19 cellular contexts compared by ENCODE assay signal in genomic region chr22:17827466-17827865, GRCh38. TPM values are rescaled to one million over a fixed set of nuclear protein-coding genes. Genes with fewer than 3 reads are reported as not detected.
A peak's percentile ranks its signal among the peaks of the same experiment; 100 is the strongest.
DNase-seq lines count a peak whose midpoint lies in the region; ATAC-seq and TF ChIP-seq lines count a peak whose summit lies in the region.
"Had no signal": no experiment of that assay in that cellular context is flagged by ENCODE, and none has a peak within 500 bp of the region (broad histone marks: within the 10 kb centered on the region; RNA-seq: fewer than 3 reads in every experiment).

No MANE protein-coding gene starts in this region.

- H3K27ac ChIP-seq in KOPT-K1 (ENCODE audit: low read depth, low read length, poor library complexity, severe bottlenecking): peak overlapping the region; percentile 42
- H3K27ac ChIP-seq: GM23248 had no signal

- H3K9me3 ChIP-seq in KOPT-K1 (ENCODE audit: insufficient read depth, low read length, poor library complexity, severe bottlenecking): no peaks in the 10 kb centered on the region
- H3K9me3 ChIP-seq: BE2C, HAP-1 had no signal

- no peaks in the 10 kb centered on the region for H3K36me3 ChIP-seq in KOPT-K1 (ENCODE audit: insufficient read depth, low read length)

- peaks cover 22% of the 10 kb centered on the region for H3K4me1 Mint-ChIP-seq in nephron progenitor cell

- peaks cover 6% of the 10 kb centered on the region for H3K36me3 Mint-ChIP-seq in nephron progenitor cell (ENCODE audit: low read depth)

- no peak overlapping the region for H3K4me3 Mint-ChIP-seq in nephron progenitor cell
- H3K4me3 Mint-ChIP-seq: CD4-positive, CD25-positive, alpha-beta regulatory T cell; IgD-negative memory B cell had no signal

- H3K9me3 Mint-ChIP-seq in nephron progenitor cell: no peaks in the 10 kb centered on the region
- H3K9me3 Mint-ChIP-seq: CD4-positive, CD25-positive, alpha-beta regulatory T cell; IgD-negative memory B cell had no signal

- H3K27ac Mint-ChIP-seq in nephron progenitor cell: peak overlapping the region; percentile 62
- H3K27ac Mint-ChIP-seq: CD4-positive, CD25-positive, alpha-beta regulatory T cell had no signal

- no peaks in the 10 kb centered on the region for H3K27me3 Mint-ChIP-seq in nephron progenitor cell (ENCODE audit: low read depth, poor library complexity)
- H3K27me3 Mint-ChIP-seq: CD4-positive, CD25-positive, alpha-beta regulatory T cell; IgD-negative memory B cell had no signal

- DNase-seq in dermis blood vessel endothelial cell (peak; percentile 54), nephron progenitor cell (no peak), NCI-H82 (lab: John Stamatoyannopoulos, UW) (no peak), cerebellar nuclear complex (lab: John Stamatoyannopoulos, UW) (no peak), islet precursor cell (no peak)
- DNase-seq: ACHN; BE2C; C1 segment of cervical spinal cord; CD4-positive, CD25-positive, alpha-beta regulatory T cell; DMS153; DMS79; GF-D8; GM23248 had no signal

- TF ChIP-seq CTCF in nephron progenitor cell (IDR thresholded peaks at IDR 0.05): no peak

- no peak for ATAC-seq in GM18867 (IDR thresholded peaks at IDR 0.05; ENCODE audit: unreplicated experiment)
- ATAC-seq: HepG2 had no signal

TF ChIP-seq in PFSK-1, 5 proteins besides CTCF, POLR2A, EP300 and RAD21:
- TF ChIP-seq, protein P1, sequence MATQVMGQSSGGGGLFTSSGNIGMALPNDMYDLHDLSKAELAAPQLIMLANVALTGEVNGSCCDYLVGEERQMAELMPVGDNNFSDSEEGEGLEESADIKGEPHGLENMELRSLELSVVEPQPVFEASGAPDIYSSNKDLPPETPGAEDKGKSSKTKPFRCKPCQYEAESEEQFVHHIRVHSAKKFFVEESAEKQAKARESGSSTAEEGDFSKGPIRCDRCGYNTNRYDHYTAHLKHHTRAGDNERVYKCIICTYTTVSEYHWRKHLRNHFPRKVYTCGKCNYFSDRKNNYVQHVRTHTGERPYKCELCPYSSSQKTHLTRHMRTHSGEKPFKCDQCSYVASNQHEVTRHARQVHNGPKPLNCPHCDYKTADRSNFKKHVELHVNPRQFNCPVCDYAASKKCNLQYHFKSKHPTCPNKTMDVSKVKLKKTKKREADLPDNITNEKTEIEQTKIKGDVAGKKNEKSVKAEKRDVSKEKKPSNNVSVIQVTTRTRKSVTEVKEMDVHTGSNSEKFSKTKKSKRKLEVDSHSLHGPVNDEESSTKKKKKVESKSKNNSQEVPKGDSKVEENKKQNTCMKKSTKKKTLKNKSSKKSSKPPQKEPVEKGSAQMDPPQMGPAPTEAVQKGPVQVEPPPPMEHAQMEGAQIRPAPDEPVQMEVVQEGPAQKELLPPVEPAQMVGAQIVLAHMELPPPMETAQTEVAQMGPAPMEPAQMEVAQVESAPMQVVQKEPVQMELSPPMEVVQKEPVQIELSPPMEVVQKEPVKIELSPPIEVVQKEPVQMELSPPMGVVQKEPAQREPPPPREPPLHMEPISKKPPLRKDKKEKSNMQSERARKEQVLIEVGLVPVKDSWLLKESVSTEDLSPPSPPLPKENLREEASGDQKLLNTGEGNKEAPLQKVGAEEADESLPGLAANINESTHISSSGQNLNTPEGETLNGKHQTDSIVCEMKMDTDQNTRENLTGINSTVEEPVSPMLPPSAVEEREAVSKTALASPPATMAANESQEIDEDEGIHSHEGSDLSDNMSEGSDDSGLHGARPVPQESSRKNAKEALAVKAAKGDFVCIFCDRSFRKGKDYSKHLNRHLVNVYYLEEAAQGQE (IDR thresholded peaks at IDR 0.05; ENCODE audit: insufficient read depth in 1 of 2, low read depth in 2 of 2, low read length in 2 of 2): no peak
- TF ChIP-seq POLR2AphosphoS5 (IDR thresholded peaks at IDR 0.05; ENCODE audit: low read depth, low read length) (no peak), TAF1 (IDR thresholded peaks at IDR 0.05; ENCODE audit: borderline replicate concordance, insufficient read depth, low read length) (no peak), SIN3A (IDR thresholded peaks at IDR 0.05; ENCODE audit: borderline replicate concordance, insufficient read depth, low read length) (0 out of 2 replicates have a peak, but pooled peaks have one; percentile 20), FOXP2 (optimal IDR thresholded peaks at IDR 0.05; ENCODE audit: borderline replicate concordance, extremely low read depth, extremely low read length, insufficient read depth) (peak; percentile 99)

RNA-seq across cellular contexts. Expression of gene BID, which starts 53.2 kb away (rescaled TPM):
- polyA plus RNA-seq in PFSK-1 (2012; ENCODE audit: insufficient read length, low read depth): 114 TPM
- 45.3 and 79.7 TPM in 2 replicates for total RNA-seq in dermis blood vessel endothelial cell
